Comparison of ENCODE assay signal across 29 cellular contexts in the genomic region with DNA sequence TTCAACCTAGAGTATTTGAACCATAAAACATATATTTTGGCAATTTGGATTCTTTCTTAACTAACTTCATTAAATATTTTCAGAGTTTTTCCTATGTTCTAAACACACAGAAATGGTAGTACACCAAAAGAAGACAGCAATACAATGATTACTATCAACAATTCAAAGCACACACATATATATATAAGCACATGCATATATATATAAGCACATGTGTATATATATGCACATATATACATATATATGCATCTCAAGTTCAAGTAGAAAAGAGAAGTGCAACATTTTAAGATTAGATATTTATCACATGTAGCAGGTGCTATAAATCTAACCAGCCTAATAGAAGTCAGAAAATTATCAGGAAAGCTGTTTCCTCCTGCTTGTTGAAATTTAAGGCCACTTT.
"Had no signal": no experiment of that assay in that cellular context is flagged by ENCODE, and none has a peak within 500 bp of the region (broad histone marks: within the 10 kb centered on the region; RNA-seq: fewer than 3 reads in every experiment).

No MANE protein-coding gene starts in this region.

- H3K9me3 ChIP-seq: colonic mucosa, esophagus muscularis mucosa, esophagus squamous epithelium, gastrocnemius medialis, gastroesophageal sphincter had no signal

- H3K4me1 ChIP-seq: colonic mucosa, esophagus muscularis mucosa, esophagus squamous epithelium, foreskin keratinocyte, gastrocnemius medialis, gastroesophageal sphincter, heart left ventricle, heart right ventricle had no signal

- H3K4me1 Mint-ChIP-seq: endodermal cell had no signal

- H3K4me3 ChIP-seq: colonic mucosa, coronary artery, dorsolateral prefrontal cortex, esophagus muscularis mucosa, esophagus squamous epithelium, gastrocnemius medialis, gastroesophageal sphincter, heart left ventricle, heart right ventricle had no signal

- H3K27ac ChIP-seq: colonic mucosa, coronary artery, dorsolateral prefrontal cortex, epithelial cell of prostate, esophagus muscularis mucosa, esophagus squamous epithelium, foreskin keratinocyte, gastrocnemius medialis, gastroesophageal sphincter, heart left ventricle, heart right ventricle had no signal

- H3K4me3 Mint-ChIP-seq: dendritic cell treated with granulocyte-macrophage colony-stimulating factor and Interleukin-4, amounts not matched to agents 40 ng/mL and 50 ng/mL, for 4 days; effector memory CD8-positive, alpha-beta T cell; endodermal cell had no signal

- ATAC-seq: effector memory CD8-positive, alpha-beta T cell; esophagus mucosa; foreskin keratinocyte; gastrocnemius medialis; gastroesophageal sphincter; heart left ventricle; heart right ventricle had no signal

- H3K27me3 Mint-ChIP-seq: dendritic cell treated with granulocyte-macrophage colony-stimulating factor and Interleukin-4, amounts not matched to agents 40 ng/mL and 50 ng/mL, for 4 days; effector memory CD8-positive, alpha-beta T cell had no signal

- FAIRE-seq: colon, endometrium, endothelial cell of umbilical vein, frontal cortex had no signal

- H3K27ac Mint-ChIP-seq: dendritic cell treated with granulocyte-macrophage colony-stimulating factor and Interleukin-4, amounts not matched to agents 40 ng/mL and 50 ng/mL, for 4 days; effector memory CD8-positive, alpha-beta T cell; endodermal cell had no signal

- DNase-seq: colonic mucosa; cortex of kidney; dermis blood vessel endothelial cell; dorsolateral prefrontal cortex; effector CD4-positive, alpha-beta T cell; effector CD8-positive, alpha-beta T cell; effector memory CD4-positive, alpha-beta T cell; effector memory CD8-positive, alpha-beta T cell; endodermal cell; erythroblast; esophagus squamous epithelium; foreskin fibroblast; foreskin keratinocyte; foreskin melanocyte; gastrocnemius medialis; glutamatergic neuron; head of caudate nucleus; heart left ventricle; heart right ventricle had no signal

- H3K36me3 ChIP-seq: colonic mucosa, esophagus muscularis mucosa, esophagus squamous epithelium, gastrocnemius medialis, gastroesophageal sphincter, heart left ventricle, heart right ventricle had no signal

- H3K27me3 ChIP-seq: colonic mucosa, dorsolateral prefrontal cortex, esophagus muscularis mucosa, esophagus squamous epithelium, foreskin keratinocyte, gastrocnemius medialis, gastroesophageal sphincter, heart left ventricle, heart right ventricle had no signal

- H3K9me3 Mint-ChIP-seq: dendritic cell treated with granulocyte-macrophage colony-stimulating factor and Interleukin-4, amounts not matched to agents 40 ng/mL and 50 ng/mL, for 4 days had no signal
